In the genomic region with DNA sequence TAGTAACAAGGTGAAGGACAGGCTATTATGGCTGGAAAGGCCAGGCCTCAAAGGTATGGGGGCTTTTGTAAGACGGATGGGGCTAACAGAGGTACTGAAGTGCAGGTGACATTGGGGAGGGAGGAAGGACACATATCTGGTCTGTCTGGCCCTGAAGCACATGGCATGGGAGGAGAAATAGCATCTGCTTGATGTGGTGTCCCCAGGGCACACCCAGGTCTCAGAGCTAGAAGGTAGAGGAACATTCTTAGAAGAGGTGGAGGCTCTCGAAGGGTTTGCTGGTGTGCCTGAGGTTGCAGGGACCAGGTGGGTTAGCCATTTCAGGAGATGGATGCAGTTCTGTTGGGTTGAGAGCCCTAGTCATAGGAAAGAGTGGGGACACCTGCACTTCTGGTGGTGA, we compare ENCODE assay signal across 16 cellular contexts.
"Had no signal": no experiment of that assay in that cellular context is flagged by ENCODE, and none has a peak within 500 bp of the region (broad histone marks: within the 10 kb centered on the region; RNA-seq: fewer than 3 reads in every experiment).

No MANE protein-coding gene starts in this region.

- DNase-seq: activated B cell treated with CpG ODN at 0.5 μM for 24 hours; activated CD4-positive, alpha-beta T cell treated with anti-CD3 and anti-CD28 coated beads, Interleukin-2, amount 50 U/mL, for 1 hour; activated gamma-delta T cell treated with Interleukin-2 at 50 U/mL for 16 hours; immature natural killer cell; left colon; mucosa of descending colon; naive thymus-derived CD8-positive, alpha-beta T cell; nucleus accumbens; psoas muscle; stimulated activated CD4-positive, alpha-beta T cell treated with anti-CD3 and anti-CD28 coated beads, Interleukin-4, amount 100 ng/mL, for 24 hours; tibial artery had no signal

- H3K27me3 Mint-ChIP-seq: activated B cell treated with CpG ODN at 0.5 μM for 24 hours; activated T-cell treated with anti-CD3 and anti-CD28 coated beads, Interleukin-2, amount 50 U/mL, for 24 hours; naive thymus-derived CD8-positive, alpha-beta T cell had no signal

- H3K9me3 ChIP-seq: mucosa of descending colon, psoas muscle, tibial artery, vagina had no signal

- FAIRE-seq: astrocyte, TTC549 had no signal

- H3K27me3 ChIP-seq: tibial artery, vagina had no signal

- H3K27ac Mint-ChIP-seq: activated B cell treated with CpG ODN at 0.5 μM for 24 hours; activated T-cell treated with anti-CD3 and anti-CD28 coated beads, Interleukin-2, amount 50 U/mL, for 24 hours; immature natural killer cell; naive thymus-derived CD8-positive, alpha-beta T cell had no signal

- H3K27ac ChIP-seq: psoas muscle, tibial artery, vagina had no signal

- H3K4me1 ChIP-seq: psoas muscle, tibial artery had no signal

- ATAC-seq: left colon had no signal

- H3K36me3 ChIP-seq: tibial artery, vagina had no signal

- H3K9me3 Mint-ChIP-seq: activated B cell treated with CpG ODN at 0.5 μM for 24 hours had no signal

- H3K4me3 Mint-ChIP-seq: activated B cell treated with CpG ODN at 0.5 μM for 24 hours; activated T-cell treated with anti-CD3 and anti-CD28 coated beads, Interleukin-2, amount 50 U/mL, for 24 hours; immature natural killer cell; naive thymus-derived CD8-positive, alpha-beta T cell had no signal

- H3K4me3 ChIP-seq: lung, mucosa of descending colon, psoas muscle, tibial artery, vagina had no signal
